ENCODE assay signal across 8 cellular contexts in genomic region chr4:56978750-56979303, GRCh38. TPM values are rescaled to one million over a fixed set of nuclear protein-coding genes. Genes with fewer than 3 reads are reported as not detected.
DNase-seq lines count a peak whose midpoint lies in the region; ATAC-seq and TF ChIP-seq lines count a peak whose summit lies in the region.

TSS of gene POLR2B (plus strand) at chr4:56978896. CDS start at chr4:56978986, 90 bp downstream.

- H2AFZ ChIP-seq in GM23338: no peak within 1 kb of the TSS; the same call in 1 of the 2 replicates

- H3K27me3 ChIP-seq in GM23338 (ENCODE audit: insufficient read depth) (no peaks in the 10 kb centered on the region), RWPE2 (ENCODE audit: insufficient read depth, poor library complexity, severe bottlenecking) (no peaks in the 10 kb centered on the region)

- H3K4me1 ChIP-seq in GM23338 (ENCODE audit: insufficient read depth): 0 out of 2 replicates have a peak, but pooled peaks cover 3% of the 10 kb centered on the region
- peaks cover 12% of the 10 kb centered on the region for H3K4me1 ChIP-seq in RWPE2 (ENCODE audit: insufficient read depth, poor library complexity, severe bottlenecking)

- peak; percentile 84 for DNase-seq in Daoy (ENCODE audit: low read depth)
- DNase-seq in GM23338 (ENCODE audit: low spot score): peak; percentile 99
- DNase-seq in LHCN-M2 (ENCODE audit: low read depth): peak; percentile 95
- DNase-seq in RWPE2 (ENCODE audit: low spot score): peak; percentile 93
- DNase-seq in activated T-helper 2 cell treated with anti-CD3 and anti-CD28 coated beads, Interferon-gamma antibody, Interleukin-2, Interleukin-4, amounts not matched to agents 10 μg/mL and 5 μg/mL and 100 μg/mL, durations not matched to agents 14 hours and 24 hours and 36 hours (ENCODE audit: low spot score): peak; percentile 88
- peak; percentile 95 for DNase-seq in fibroblast of peridontal ligament (ENCODE audit: extremely low read depth)
- DNase-seq in natural killer cell treated with Interleukin-12 subunit alpha and Interleukin-12 subunit beta and Interleukin-15 and Interleukin-18, amount 100 ng/mL, for 72 hours (ENCODE audit: low spot score): peak; percentile 94

- H3K27me3 Mint-ChIP-seq in GM23338 (ENCODE audit: insufficient read depth, low read depth, poor library complexity): peaks cover 12% of the 10 kb centered on the region
- no peaks in the 10 kb centered on the region for H3K27me3 Mint-ChIP-seq in activated T-helper 2 cell treated with anti-CD3 and anti-CD28 coated beads, Interferon-gamma antibody, Interleukin-2, Interleukin-4, amounts not matched to agents 10 μg/mL and 5 μg/mL and 100 μg/mL, durations not matched to agents 14 hours and 24 hours and 36 hours (ENCODE audit: low read depth)
- no peaks in the 10 kb centered on the region for H3K27me3 Mint-ChIP-seq in natural killer cell treated with Interleukin-12 subunit alpha and Interleukin-12 subunit beta and Interleukin-15 and Interleukin-18, amount 100 ng/mL, for 72 hours
- no peaks in the 10 kb centered on the region for H3K27me3 Mint-ChIP-seq in stimulated activated naive CD8-positive, alpha-beta T cell treated with anti-CD3 and anti-CD28 coated beads, Interleukin-15, Interleukin-2, amounts not matched to agents 100 ng/mL and 50 ng/mL, for 24 hours

- no peaks in the 10 kb centered on the region for H3K9me2 ChIP-seq in GM23338 (ENCODE audit: insufficient read depth)

- H3K4me3 ChIP-seq in GM23338 (peak within 1 kb of the TSS; percentile 95), RWPE2 (ENCODE audit: severe bottlenecking) (peak within 1 kb of the TSS; percentile 62)

- TF ChIP-seq CTCF in GM23338 (conservative IDR thresholded peaks at IDR 0.05; ENCODE audit: low read depth in 2 of 2): no peak
- TF ChIP-seq CTCF in RWPE2 (IDR thresholded peaks at IDR 0.05; ENCODE audit: poor library complexity, severe bottlenecking): no peak

- H3K9me3 ChIP-seq in RWPE2 (ENCODE audit: severe bottlenecking): no peaks in the 10 kb centered on the region

- ATAC-seq in GM23338: peak; percentile 68
- peak; percentile 63 for ATAC-seq in RWPE2 (ENCODE audit: low read depth)
- peak; percentile 72 to 85 for ATAC-seq in natural killer cell treated with Interleukin-12 subunit alpha and Interleukin-12 subunit beta and Interleukin-15 and Interleukin-18, amount 100 ng/mL, for 72 hours

- H3K36me3 ChIP-seq in GM23338 (ENCODE audit: insufficient read depth): peaks cover 8% of the 10 kb centered on the region; the same call in 1 of the 2 replicates
- peaks cover 22% of the 10 kb centered on the region for H3K36me3 ChIP-seq in RWPE2 (ENCODE audit: low read depth)

- H3K4me3 Mint-ChIP-seq in GM23338: peak within 1 kb of the TSS; percentile 100
- peak within 1 kb of the TSS; percentile 100 for H3K4me3 Mint-ChIP-seq in activated T-helper 2 cell treated with anti-CD3 and anti-CD28 coated beads, Interferon-gamma antibody, Interleukin-2, Interleukin-4, amounts not matched to agents 10 μg/mL and 5 μg/mL and 100 μg/mL, durations not matched to agents 14 hours and 24 hours and 36 hours (ENCODE audit: low read depth)
- peak within 1 kb of the TSS; percentile 99 for H3K4me3 Mint-ChIP-seq in natural killer cell treated with Interleukin-12 subunit alpha and Interleukin-12 subunit beta and Interleukin-15 and Interleukin-18, amount 100 ng/mL, for 72 hours
- peak within 1 kb of the TSS; percentile 99 for H3K4me3 Mint-ChIP-seq in stimulated activated naive CD8-positive, alpha-beta T cell treated with anti-CD3 and anti-CD28 coated beads, Interleukin-15, Interleukin-2, amounts not matched to agents 100 ng/mL and 50 ng/mL, for 24 hours

- H3K79me2 ChIP-seq in GM23338 (replicated peaks; ENCODE audit: insufficient read depth): peaks cover 84% of the 10 kb centered on the region

- H3K9me3 Mint-ChIP-seq in GM23338: no peaks in the 10 kb centered on the region
- peaks cover 4% of the 10 kb centered on the region for H3K9me3 Mint-ChIP-seq in activated T-helper 2 cell treated with anti-CD3 and anti-CD28 coated beads, Interferon-gamma antibody, Interleukin-2, Interleukin-4, amounts not matched to agents 10 μg/mL and 5 μg/mL and 100 μg/mL, durations not matched to agents 14 hours and 24 hours and 36 hours
- H3K9me3 Mint-ChIP-seq in natural killer cell treated with Interleukin-12 subunit alpha and Interleukin-12 subunit beta and Interleukin-15 and Interleukin-18, amount 100 ng/mL, for 72 hours: no peaks in the 10 kb centered on the region
- peaks cover 4% of the 10 kb centered on the region for H3K9me3 Mint-ChIP-seq in stimulated activated naive CD8-positive, alpha-beta T cell treated with anti-CD3 and anti-CD28 coated beads, Interleukin-15, Interleukin-2, amounts not matched to agents 100 ng/mL and 50 ng/mL, for 24 hours

- H3K27ac ChIP-seq in GM23338 (ENCODE audit: low read depth): peak within 1 kb of the TSS; percentile 96
- H3K27ac ChIP-seq in RWPE2 (ENCODE audit: poor library complexity, severe bottlenecking): peak within 1 kb of the TSS; percentile 81

- no peaks in the 10 kb centered on the region for H3F3A ChIP-seq in GM23338 (replicated peaks; ENCODE audit: low read depth)

- H3K36me3 Mint-ChIP-seq in GM23338 (ENCODE audit: low read depth): peaks cover 15% of the 10 kb centered on the region
- peaks cover 60% of the 10 kb centered on the region for H3K36me3 Mint-ChIP-seq in activated T-helper 2 cell treated with anti-CD3 and anti-CD28 coated beads, Interferon-gamma antibody, Interleukin-2, Interleukin-4, amounts not matched to agents 10 μg/mL and 5 μg/mL and 100 μg/mL, durations not matched to agents 14 hours and 24 hours and 36 hours (ENCODE audit: low read depth)
- H3K36me3 Mint-ChIP-seq in natural killer cell treated with Interleukin-12 subunit alpha and Interleukin-12 subunit beta and Interleukin-15 and Interleukin-18, amount 100 ng/mL, for 72 hours: peaks cover 22% of the 10 kb centered on the region
- peaks cover 52% of the 10 kb centered on the region for H3K36me3 Mint-ChIP-seq in stimulated activated naive CD8-positive, alpha-beta T cell treated with anti-CD3 and anti-CD28 coated beads, Interleukin-15, Interleukin-2, amounts not matched to agents 100 ng/mL and 50 ng/mL, for 24 hours (ENCODE audit: low read depth)

- peaks cover 49% of the 10 kb centered on the region for H4K20me1 ChIP-seq in GM23338 (replicated peaks; ENCODE audit: insufficient read depth)

- peaks cover 9% of the 10 kb centered on the region for H3K4me1 Mint-ChIP-seq in GM23338
- peaks cover 36% of the 10 kb centered on the region for H3K4me1 Mint-ChIP-seq in activated T-helper 2 cell treated with anti-CD3 and anti-CD28 coated beads, Interferon-gamma antibody, Interleukin-2, Interleukin-4, amounts not matched to agents 10 μg/mL and 5 μg/mL and 100 μg/mL, durations not matched to agents 14 hours and 24 hours and 36 hours (ENCODE audit: low read depth)
- peaks cover 52 to 61% of the 10 kb centered on the region in 2 donors for H3K4me1 Mint-ChIP-seq in natural killer cell treated with Interleukin-12 subunit alpha and Interleukin-12 subunit beta and Interleukin-15 and Interleukin-18, amount 100 ng/mL, for 72 hours (ENCODE audit: low read depth in 2 of 2)
- peaks cover 62% of the 10 kb centered on the region for H3K4me1 Mint-ChIP-seq in stimulated activated naive CD8-positive, alpha-beta T cell treated with anti-CD3 and anti-CD28 coated beads, Interleukin-15, Interleukin-2, amounts not matched to agents 100 ng/mL and 50 ng/mL, for 24 hours (ENCODE audit: low read depth)

- intact Hi-C loops in activated T-helper 2 cell treated with anti-CD3 and anti-CD28 coated beads, Interferon-gamma antibody, Interleukin-2, Interleukin-4, amounts not matched to agents 10 μg/mL and 5 μg/mL and 100 μg/mL, durations not matched to agents 14 hours and 24 hours and 36 hours (cut with micrococcal nuclease): loop anchor here (1.0 to 10.0 kb wide), 3 partner anchors 324 to 1032 kb away; partner anchors contain the start of genes CEP135 and PAICS

- H3K27ac Mint-ChIP-seq in GM23338: peak within 1 kb of the TSS; percentile 99
- H3K27ac Mint-ChIP-seq in activated T-helper 2 cell treated with anti-CD3 and anti-CD28 coated beads, Interferon-gamma antibody, Interleukin-2, Interleukin-4, amounts not matched to agents 10 μg/mL and 5 μg/mL and 100 μg/mL, durations not matched to agents 14 hours and 24 hours and 36 hours: peak within 1 kb of the TSS; percentile 100
- H3K27ac Mint-ChIP-seq in natural killer cell treated with Interleukin-12 subunit alpha and Interleukin-12 subunit beta and Interleukin-15 and Interleukin-18, amount 100 ng/mL, for 72 hours: peak within 1 kb of the TSS; percentile 98 to 99
- H3K27ac Mint-ChIP-seq in stimulated activated naive CD8-positive, alpha-beta T cell treated with anti-CD3 and anti-CD28 coated beads, Interleukin-15, Interleukin-2, amounts not matched to agents 100 ng/mL and 50 ng/mL, for 24 hours: peak within 1 kb of the TSS; percentile 99

- H3K4me2 ChIP-seq in GM23338: peak within 1 kb of the TSS; percentile 94

TF ChIP-seq in GM23338, 12 proteins besides CTCF, POLR2A, EP300 and RAD21 (continues in another document):
- TF ChIP-seq CREB1 (CRISPR knock-in tag; IDR thresholded peaks at IDR 0.05; ENCODE audit: low read depth): peak; percentile 80
- TF ChIP-seq POLR2AphosphoS5 (IDR thresholded peaks at IDR 0.05; ENCODE audit: low read depth): peak; percentile 95
- TF ChIP-seq ZNF114 (CRISPR knock-in tag; IDR thresholded peaks at IDR 0.05): no peak
- TF ChIP-seq NANOG (IDR thresholded peaks at IDR 0.05; ENCODE audit: borderline replicate concordance): no peak

RNA-seq across cellular contexts. Expression of gene POLR2B, which starts in this region (rescaled TPM):
- total RNA-seq in Daoy (2014; rRNA removed; shearing (Covaris generic)): 101 and 103 TPM in 2 replicates
- total RNA-seq in GM23338 (2014; rRNA removed; shearing (Covaris generic)): 143 and 165 TPM in 2 replicates
- polyA plus RNA-seq in GM23338 (2016; fragmentation: Nextera tagmentation; extraction: Ambion mirVana): 51.9 and 56.5 TPM in 2 replicates
- 129 and 139 TPM in 2 replicates for total RNA-seq in LHCN-M2 (2014; rRNA removed)
- 54.3 TPM for polyA plus RNA-seq in LHCN-M2 (2012)
- total RNA-seq in activated T-helper 2 cell treated with anti-CD3 and anti-CD28 coated beads, Interferon-gamma antibody, Interleukin-2, Interleukin-4, amounts not matched to agents 10 μg/mL and 5 μg/mL and 100 μg/mL, durations not matched to agents 14 hours and 24 hours and 36 hours: 153 and 155 TPM in 2 replicates
- total RNA-seq in natural killer cell treated with Interleukin-12 subunit alpha and Interleukin-12 subunit beta and Interleukin-15 and Interleukin-18, amount 100 ng/mL, for 72 hours: 100 to 1,000 TPM; 146 to 162 TPM

Comparison
In these comparisons a context has a peak if more than half of its experiments do, and no peak if none do; other contexts are left out.
1. Peak in every context shown above with its lines: DNase-seq, ATAC-seq, H3K4me3 ChIP-seq and H3K27ac ChIP-seq.